1 cellular context compared by ENCODE assay signal in genomic region chr9:137171149-137172063, GRCh38.
TF ChIP-seq lines count a peak whose summit lies in the region.

TMEM210 (minus strand) TSS chr9:137172056; CDS start chr9:137172027, 29 bp downstream.

TF ChIP-seq in HepG2, 621 proteins besides CTCF, POLR2A, EP300 and RAD21:
- TF ChIP-seq NR2C2 (CRISPR knock-in tag; IDR thresholded peaks at IDR 0.05; ENCODE audit: borderline replicate concordance) (no peak), ESRRA (CRISPR knock-in tag; IDR thresholded peaks at IDR 0.05; ENCODE audit: low read depth) (no peak)
